ENCODE assay signal across 1 cellular context in the genomic region with DNA sequence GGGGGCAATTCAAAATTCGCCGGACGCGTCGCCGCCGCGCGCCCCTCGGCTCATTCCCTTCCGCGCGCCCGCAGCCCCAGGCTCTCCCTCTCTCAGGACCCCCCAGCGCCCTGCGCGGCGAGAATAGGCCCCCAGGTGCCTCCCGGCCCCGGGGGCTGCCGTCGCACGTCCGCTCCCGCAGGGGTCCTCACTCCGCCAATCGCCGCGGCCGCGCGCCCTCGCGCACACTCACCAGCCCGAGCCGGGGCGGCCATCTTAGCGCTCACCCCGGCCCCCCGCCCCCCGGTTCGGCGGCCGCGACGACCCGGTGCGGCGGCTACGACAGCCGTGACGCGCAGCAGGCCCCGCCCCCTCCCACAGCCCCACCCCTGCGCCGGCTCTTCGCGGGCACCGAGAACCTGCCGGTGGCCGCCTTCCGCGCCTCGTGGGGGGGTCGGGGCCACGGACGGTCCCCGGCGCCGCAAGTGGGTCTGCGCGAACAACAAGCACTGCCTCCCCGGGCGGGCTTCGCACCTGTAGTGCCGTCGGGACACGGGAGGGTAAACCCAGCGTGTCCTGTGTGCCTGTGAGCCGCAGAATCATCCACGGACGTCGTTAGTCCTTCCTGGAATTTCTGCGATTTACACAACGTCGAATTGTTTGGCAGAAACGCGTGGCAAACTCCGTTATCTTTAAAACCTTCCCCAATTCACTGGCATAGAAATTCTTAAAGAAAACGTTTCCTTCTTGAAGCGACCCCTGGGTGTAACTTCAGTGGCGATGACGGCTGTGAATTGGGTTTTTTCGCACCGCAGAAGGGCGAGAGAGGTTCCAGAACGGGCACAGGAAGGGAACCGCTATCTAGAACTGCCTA.
TF ChIP-seq lines count a peak whose summit lies in the region.

No MANE protein-coding gene starts in this region.

TF ChIP-seq in GM12878, 131 proteins besides CTCF, POLR2A, EP300 and RAD21 (continued from another document):
- TF ChIP-seq E4F1 (IDR thresholded peaks at IDR 0.05; ENCODE audit: borderline replicate concordance, partially characterized antibody) = no peak
